8 cellular contexts compared by ENCODE assay signal in the genomic region with DNA sequence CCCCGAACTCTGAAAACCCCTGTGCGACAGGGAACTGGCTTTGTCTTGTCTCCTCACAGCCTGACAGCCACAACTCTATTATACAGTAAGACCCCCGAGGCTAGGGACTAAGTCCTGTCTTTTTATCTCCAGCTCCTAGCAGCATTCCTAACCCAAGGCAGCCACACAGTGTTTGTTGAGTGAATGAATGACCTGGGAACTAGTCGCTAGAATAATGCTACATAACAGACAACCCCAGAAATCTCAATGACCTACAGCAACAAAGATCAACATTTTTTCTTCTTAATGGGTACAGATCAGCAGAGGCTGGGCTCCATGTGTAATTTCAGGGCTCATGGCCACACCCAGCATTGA.
A peak's percentile ranks its signal among the peaks of the same experiment; 100 is the strongest.
DNase-seq lines count a peak whose midpoint lies in the region; ATAC-seq, FAIRE-seq and TF ChIP-seq lines count a peak whose summit lies in the region.

No MANE protein-coding gene starts in this region.

- CTCF ChIA-PET in BJ (lab: Yijun Ruan, JAX) = no interaction called here
- CTCF ChIA-PET in OCI-LY7 (lab: Charles Lee; ENCODE audit: unreplicated experiment) = interaction anchor here (0.5 kb wide), 1 partner anchor 21 kb away, joined by 4 read pairs; no protein-coding TSS in a partner anchor
- CTCF ChIA-PET in H1 (lab: Charles Lee; ENCODE audit: partially characterized antibody) = interaction anchor here (0.7 to 13.7 kb wide), 6 partner anchors 8 to 129 kb away, joined by 3 to 147 read pairs (median 6); no protein-coding TSS in a partner anchor

- H4K91ac ChIP-seq in H1 (replicated peaks; ENCODE audit: insufficient read length, low read length) = no peak overlapping the region

- intact Hi-C loops in OCI-LY7 (cut with micrococcal nuclease; ENCODE audit: unreplicated experiment) = no loop called here

- H3K27me3 ChIP-seq in BJ (ENCODE audit: control insufficient read depth, insufficient read depth, low read length) (peaks cover 14% of the 10 kb centered on the region), H1 (replicated peaks in 1 of 4; ENCODE audit: control insufficient read depth in 3 of 4, extremely low read depth in 1 of 4, insufficient read depth in 3 of 4, low read length in 3 of 4) (peaks cover 7 to 30% (median 22%) of the 10 kb centered on the region in 4 experiments; a peak in 6 of 7 replicates)

- DNase-seq in BJ (ENCODE audit: low read depth) (no peak), OCI-LY7 (ENCODE audit: low spot score) (no peak), H1 (ENCODE audit: low read depth in 1 of 2, low spot score in 2 of 2) (no peak), omental fat pad (ENCODE audit: low spot score) (no peak), NCI-H2029 (lab: John Stamatoyannopoulos, UW) (no peak), NCI-H1092 (lab: John Stamatoyannopoulos, UW) (no peak), kidney glomerular epithelial cell (lab: John Stamatoyannopoulos, UW) (no peak), iPS-NIHi7 (ENCODE audit: extremely low spot score) (no peak)

- H2BK15ac ChIP-seq in H1 (ENCODE audit: low read length) = peak overlapping the region; percentile 23; the same call in 1 of the 2 replicates

- TF ChIP-seq EP300 in H1 (IDR thresholded peaks at IDR 0.05; ENCODE audit: borderline replicate concordance in 1 of 2, low read depth in 2 of 2, low read length in 2 of 2) = no peak

- H3K56ac ChIP-seq in H1 (replicated peaks; ENCODE audit: insufficient read length, low read depth, low read length) = no peak overlapping the region

- no peak overlapping the region for H2BK20ac ChIP-seq in H1 (ENCODE audit: low read length)

- H3K4me1 ChIP-seq in OCI-LY7 (ENCODE audit: insufficient read depth, low read length, poor library complexity, severe bottlenecking) (peaks cover 53% of the 10 kb centered on the region), H1 (replicated peaks in 1 of 4; ENCODE audit: control insufficient read depth in 3 of 4, insufficient read depth in 4 of 4, low read length in 3 of 4) (peaks cover 0 to 18% (median 12%) of the 10 kb centered on the region in 4 experiments; a peak in 6 of 7 replicates)

- peak; percentile 37 for ATAC-seq in omental fat pad (ENCODE audit: low FRiP score)

- H4K8ac ChIP-seq in H1 (ENCODE audit: extremely low read depth, insufficient read depth, low read length) = no peak overlapping the region

- POLR2A ChIA-PET in BJ (lab: Charles Lee) (no interaction called here), OCI-LY7 (lab: Charles Lee) (interaction anchor here (1.0 to 2.3 kb wide), 3 partner anchors 10 to 71 kb away, joined by 4 to 12 read pairs (median 8); partner anchors contain the start of gene TNRC6C), H1 (lab: Charles Lee; ENCODE audit: partially characterized antibody) (interaction anchor here (0.6 to 1.6 kb wide), 8 partner anchors 11 to 154 kb away, joined by 3 to 5 read pairs (median 3); partner anchors contain the start of gene TNRC6C)

- TF ChIP-seq CTCF in BJ (IDR thresholded peaks at IDR 0.05; ENCODE audit: insufficient read depth, low read depth, low read length) = no peak
- TF ChIP-seq CTCF in OCI-LY7 (conservative IDR thresholded peaks at IDR 0.05; ENCODE audit: low read length) = no peak
- no peak for TF ChIP-seq CTCF in H1 (IDR thresholded peaks at IDR 0.05; ENCODE audit: control extremely low read depth in 1 of 3, insufficient read depth in 1 of 3, low read depth in 1 of 3, low read length in 3 of 3)
- no peak for TF ChIP-seq CTCF in omental fat pad (IDR thresholded peaks at IDR 0.05)

- H2AFZ ChIP-seq in OCI-LY7 (ENCODE audit: low read length) = no peak overlapping the region
- H2AFZ ChIP-seq in H1 (ENCODE audit: low read length) = no peak overlapping the region

- no peak overlapping the region for H3K4ac ChIP-seq in H1 (replicated peaks; ENCODE audit: insufficient read length, low read depth, low read length)

- no peaks in the 10 kb centered on the region for H3K79me2 ChIP-seq in OCI-LY7 (ENCODE audit: insufficient read depth, low read depth, low read length)
- no peaks in the 10 kb centered on the region for H3K79me2 ChIP-seq in H1 (ENCODE audit: control insufficient read depth in 1 of 2, insufficient read depth in 2 of 2, low read length in 2 of 2)

- H3K36me3 ChIP-seq in BJ (ENCODE audit: control insufficient read depth, insufficient read depth, low read length) = no peaks in the 10 kb centered on the region
- H3K36me3 ChIP-seq in OCI-LY7 (ENCODE audit: insufficient read depth, low read length) = no peaks in the 10 kb centered on the region
- no peaks in the 10 kb centered on the region for H3K36me3 ChIP-seq in H1 (ENCODE audit: control insufficient read depth in 2 of 4, insufficient read depth in 4 of 4, low read length in 3 of 4)

- no peaks in the 10 kb centered on the region for H3K9me3 ChIP-seq in OCI-LY7 (ENCODE audit: low read length)
- no peaks in the 10 kb centered on the region for H3K9me3 ChIP-seq in H1 (ENCODE audit: insufficient read depth in 2 of 2, low read depth in 1 of 2, low read length in 1 of 2)

- no peak for FAIRE-seq in H1 (lab: Jason Lieb, UNC)

- no peak for TF ChIP-seq RAD21 in H1 (IDR thresholded peaks at IDR 0.05 in 1 of 2, conservative IDR thresholded peaks at IDR 0.05 in 1 of 2; ENCODE audit: low read depth in 2 of 2, low read length in 2 of 2)

- peaks cover 10% of the 10 kb centered on the region; the same call in 1 of the 2 replicates for H3K23me2 ChIP-seq in H1 (ENCODE audit: low read depth, low read length)

- no peak overlapping the region for H3K18ac ChIP-seq in H1 (ENCODE audit: extremely low read depth, low read length)

- no peak overlapping the region for H4K5ac ChIP-seq in H1 (ENCODE audit: insufficient read length, low read depth, low read length)

- no peaks in the 10 kb centered on the region for H3K9me2 ChIP-seq in OCI-LY7 (ENCODE audit: insufficient read depth, low read length)

- H3K14ac ChIP-seq in H1 (ENCODE audit: insufficient read length) = no peak overlapping the region

- H4K20me1 ChIP-seq in OCI-LY7 (ENCODE audit: insufficient read depth, low read length) = no peaks in the 10 kb centered on the region
- peaks cover 0 to under 1% of the 10 kb centered on the region in 2 experiments for H4K20me1 ChIP-seq in H1 (replicated peaks in 1 of 2; ENCODE audit: control insufficient read depth in 1 of 2, insufficient read depth in 2 of 2, low read length in 2 of 2)

- no peak overlapping the region; the same call in 1 of the 2 replicates for H2BK12ac ChIP-seq in H1 (ENCODE audit: low read depth, low read length)

- no peaks in the 10 kb centered on the region for H3K79me1 ChIP-seq in H1 (ENCODE audit: low read depth, low read length)

- H3K4me3 ChIP-seq in BJ (ENCODE audit: low read depth, low read length) = peak overlapping the region; percentile 55
- H3K4me3 ChIP-seq in OCI-LY7 (ENCODE audit: low read depth, low read length, poor library complexity, severe bottlenecking) = no peak overlapping the region
- peak overlapping the region in 3 of 4 experiments; percentile 42 to 63 (median 55); a peak in 4 of 8 replicates for H3K4me3 ChIP-seq in H1 (ENCODE audit: extremely low read depth in 1 of 4, insufficient read depth in 2 of 4, low read depth in 3 of 4, low read length in 4 of 4)

- no TSS peak for BruUV-seq in OCI-LY7 (replicated peaks; lab: Mats Ljungman, UMichigan)

- WGBS in H1 (ENCODE audit: extremely low coverage in 1 of 2, insufficient coverage in 1 of 2, insufficient read length in 1 of 2, insufficient replicate concordance in 2 of 2, low coverage in 1 of 2, low lambda C conversion rate in 2 of 2, missing lambda C conversion rate in 1 of 2), 2 experiments = 79% methylated on average over 4 of the region's 4 CpGs; no CpG with 5 or more reads in 1 of the 2 experiments

- H3K4me2 ChIP-seq in OCI-LY7 (ENCODE audit: low read length) (peak overlapping the region; percentile 60), H1 (ENCODE audit: insufficient read depth in 1 of 2, low read depth in 2 of 2, low read length in 2 of 2) (peak overlapping the region; percentile 97 to 98)

- H3K27ac ChIP-seq in OCI-LY7 (ENCODE audit: low read depth, low read length, poor library complexity, severe bottlenecking) (no peak overlapping the region), H1 (ENCODE audit: low read depth, low read length) (no peak overlapping the region)

- H2AK5ac ChIP-seq in H1 (ENCODE audit: low read depth, low read length) = no peak overlapping the region

- no peak overlapping the region for H2BK5ac ChIP-seq in H1 (ENCODE audit: low read depth, low read length)

- no peak overlapping the region for H3K9ac ChIP-seq in H1 (replicated peaks in 1 of 4; ENCODE audit: extremely low read depth in 1 of 4, low read depth in 3 of 4, low read length in 3 of 4)

- no peak overlapping the region for H3K23ac ChIP-seq in H1 (ENCODE audit: insufficient read length)

- no peak overlapping the region for H2BK120ac ChIP-seq in H1 (replicated peaks; ENCODE audit: low read depth, low read length)

- no peak for TF ChIP-seq POLR2A in H1 (IDR thresholded peaks at IDR 0.05; ENCODE audit: control extremely low read depth in 1 of 2, low read depth in 2 of 2, low read length in 2 of 2)

TF ChIP-seq in H1, 55 proteins besides CTCF, POLR2A, EP300 and RAD21:
- peak; percentile 9 for TF ChIP-seq SAP30 (IDR thresholded peaks at IDR 0.05; ENCODE audit: insufficient read depth, insufficient replicate concordance, low read length)
- TF ChIP-seq SUZ12 (IDR thresholded peaks at IDR 0.05; ENCODE audit: low read length) = no peak
TF ChIP-seq in H1: peak in this region for 1.
